ENCODE assay signal across 13 cellular contexts in the genomic region with DNA sequence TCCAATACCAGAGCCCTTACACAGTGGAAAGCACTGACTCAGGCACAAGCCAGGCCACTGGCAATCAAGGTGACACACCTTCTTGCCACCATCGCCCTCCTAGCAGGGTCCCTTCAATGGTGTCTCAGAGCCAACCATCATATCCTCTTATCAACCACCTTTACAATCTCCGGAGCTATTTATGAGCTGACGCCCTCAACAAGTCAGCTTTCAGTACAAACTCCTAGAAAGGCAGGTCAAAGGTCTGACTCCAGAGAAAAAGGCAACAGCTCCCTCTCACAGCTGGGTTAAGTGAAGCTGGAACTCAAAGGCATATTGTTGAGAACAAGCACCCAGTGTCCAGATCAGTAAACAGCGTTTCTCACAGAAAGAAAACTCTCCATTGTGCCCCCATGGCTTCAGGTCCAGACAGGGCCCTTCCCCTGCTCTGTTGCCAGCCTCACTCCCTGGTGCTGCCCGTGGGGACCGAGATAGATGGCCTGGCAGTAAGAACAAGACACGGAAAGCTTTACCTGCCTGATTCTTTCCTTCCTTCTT. TPM values are rescaled to one million over a fixed set of nuclear protein-coding genes. Genes with fewer than 3 reads are reported as not detected.
A peak's percentile ranks its signal among the peaks of the same experiment; 100 is the strongest.
DNase-seq lines count a peak whose midpoint lies in the region; ATAC-seq and TF ChIP-seq lines count a peak whose summit lies in the region.
"Had no signal": no experiment of that assay in that cellular context is flagged by ENCODE, and none has a peak within 500 bp of the region (broad histone marks: within the 10 kb centered on the region; RNA-seq: fewer than 3 reads in every experiment).

No MANE protein-coding gene starts in this region.

- H3K27ac Mint-ChIP-seq in CD8-positive, alpha-beta T cell: peak overlapping the region; percentile 62
- peak overlapping the region; percentile 74 for H3K27ac Mint-ChIP-seq in endothelial cell (ENCODE audit: unreplicated experiment)

- H3K9me3 Mint-ChIP-seq in CD8-positive, alpha-beta T cell: no peaks in the 10 kb centered on the region
- H3K9me3 Mint-ChIP-seq in endothelial cell (ENCODE audit: unreplicated experiment): no peaks in the 10 kb centered on the region

- intact Hi-C loops in CD8-positive, alpha-beta T cell (cut with DNase I, micrococcal nuclease): no loop called here
- intact Hi-C loops in right cardiac atrium (cut with DNase I): no loop called here

- no peak overlapping the region for H3K27ac ChIP-seq in CD8-positive, alpha-beta T cell (ENCODE audit: low read depth, low read length)
- no peak overlapping the region for H3K27ac ChIP-seq in right cardiac atrium (ENCODE audit: low read length)
- H3K27ac ChIP-seq: foreskin keratinocyte, left ventricle myocardium inferior had no signal

- peaks cover 26% of the 10 kb centered on the region for H3K36me3 ChIP-seq in CD8-positive, alpha-beta T cell (ENCODE audit: insufficient read depth, low read length)
- H3K36me3 ChIP-seq in Loucy (ENCODE audit: insufficient read depth, low read length): peaks cover 39% of the 10 kb centered on the region; the same call in 1 of the 2 replicates

- H3K27me3 ChIP-seq in CD8-positive, alpha-beta T cell (ENCODE audit: insufficient read depth, low read length): no peaks in the 10 kb centered on the region
- no peaks in the 10 kb centered on the region for H3K27me3 ChIP-seq in Loucy (ENCODE audit: insufficient read depth, low read length, poor library complexity, severe bottlenecking)
- no peaks in the 10 kb centered on the region for H3K27me3 ChIP-seq in right cardiac atrium (ENCODE audit: control insufficient read depth, insufficient read depth)
- H3K27me3 ChIP-seq: foreskin keratinocyte had no signal

- no peaks in the 10 kb centered on the region for H3F3A ChIP-seq in Loucy (ENCODE audit: low read depth)

- H3K9ac ChIP-seq in Loucy (ENCODE audit: low read depth, low read length, poor library complexity, severe bottlenecking): peak overlapping the region; percentile 97

- H3K79me2 ChIP-seq in Loucy (ENCODE audit: insufficient read depth, low read length): peaks cover 53% of the 10 kb centered on the region

- H3K36me3 Mint-ChIP-seq in CD8-positive, alpha-beta T cell: peaks cover 55% of the 10 kb centered on the region
- peaks cover 48% of the 10 kb centered on the region for H3K36me3 Mint-ChIP-seq in endothelial cell (ENCODE audit: low read depth, unreplicated experiment)

- CTCF ChIA-PET in CD8-positive, alpha-beta T cell (lab: Charles Lee): interaction anchor here (0.6 kb wide), 1 partner anchor 55 kb away, joined by 3 read pairs; no protein-coding TSS in a partner anchor

- H3K4me1 ChIP-seq in CD8-positive, alpha-beta T cell (ENCODE audit: insufficient read depth, low read length): peaks cover 17% of the 10 kb centered on the region
- H3K4me1 ChIP-seq in Loucy (ENCODE audit: insufficient read depth, low read length, poor library complexity, severe bottlenecking): peaks cover 16% of the 10 kb centered on the region
- peaks cover 3% of the 10 kb centered on the region for H3K4me1 ChIP-seq in right cardiac atrium (ENCODE audit: control insufficient read depth, insufficient read depth, low read length)
- H3K4me1 ChIP-seq: foreskin keratinocyte had no signal

- H2AFZ ChIP-seq in Loucy (ENCODE audit: low read length): no peak overlapping the region

- POLR2A ChIA-PET in CD8-positive, alpha-beta T cell (lab: Charles Lee): no interaction called here

- ATAC-seq in CD8-positive, alpha-beta T cell: no peak
- ATAC-seq in GM21737 (IDR thresholded peaks at IDR 0.05; ENCODE audit: unreplicated experiment) (no peak), right cardiac atrium (no peak), GM18870 (IDR thresholded peaks at IDR 0.05; ENCODE audit: unreplicated experiment) (no peak)
- ATAC-seq: foreskin keratinocyte had no signal

- DNase-seq in CD8-positive, alpha-beta T cell: no peak
- DNase-seq in endothelial cell (ENCODE audit: low spot score) (no peak), nucleus accumbens (lab: John Stamatoyannopoulos, UW) (peak in 40 of 56 donors; percentile 2 to 80 (median 46)), GF-D8 (lab: John Stamatoyannopoulos, UW) (no peak), right cardiac atrium (no peak)
- DNase-seq: activated effector memory CD4-positive, alpha-beta T cell treated with Interleukin-2 at 50 U/mL for 16 hours; cortex of kidney; foreskin keratinocyte; left ventricle myocardium inferior; NCI-H446 treated with DMSO at 0.1 percent for 48 hours had no signal

- H3K4me2 ChIP-seq in Loucy (ENCODE audit: low read depth, low read length, poor library complexity, severe bottlenecking): peak overlapping the region; percentile 82

- H3K9me3 ChIP-seq in CD8-positive, alpha-beta T cell (ENCODE audit: low read length): no peaks in the 10 kb centered on the region
- H3K9me3 ChIP-seq in Loucy (ENCODE audit: insufficient read depth, low read depth, low read length): no peaks in the 10 kb centered on the region
- H3K9me3 ChIP-seq in right cardiac atrium (ENCODE audit: control insufficient read depth, low read length): no peaks in the 10 kb centered on the region
- H3K9me3 ChIP-seq: left ventricle myocardium inferior had no signal

- no peaks in the 10 kb centered on the region for H3K27me3 Mint-ChIP-seq in CD8-positive, alpha-beta T cell (ENCODE audit: low read depth)
- H3K27me3 Mint-ChIP-seq in endothelial cell (ENCODE audit: unreplicated experiment): peaks cover 32% of the 10 kb centered on the region

- H4K20me1 ChIP-seq in Loucy (ENCODE audit: insufficient read depth, low read length, poor library complexity, severe bottlenecking): peaks cover 44% of the 10 kb centered on the region

- H3K4me3 ChIP-seq in CD8-positive, alpha-beta T cell (ENCODE audit: low read depth, low read length): no peak overlapping the region
- H3K4me3 ChIP-seq in Loucy (ENCODE audit: low read length, poor library complexity, severe bottlenecking) (peak overlapping the region; percentile 95), right cardiac atrium (ENCODE audit: low read length) (no peak overlapping the region)

- peaks cover 38% of the 10 kb centered on the region for H3K4me1 Mint-ChIP-seq in CD8-positive, alpha-beta T cell (ENCODE audit: low read depth)
- peaks cover 22% of the 10 kb centered on the region for H3K4me1 Mint-ChIP-seq in endothelial cell (ENCODE audit: unreplicated experiment)

- H3K9me2 ChIP-seq in Loucy (replicated peaks; ENCODE audit: low read depth, low read length): no peaks in the 10 kb centered on the region

- WGBS in right cardiac atrium: 65% methylated on average over 7 of the region's 7 CpGs

- no peak for TF ChIP-seq CTCF in CD8-positive, alpha-beta T cell (IDR thresholded peaks at IDR 0.05)
- no peak for TF ChIP-seq CTCF in Loucy (conservative IDR thresholded peaks at IDR 0.05; ENCODE audit: low read length)
- TF ChIP-seq CTCF in endothelial cell (IDR thresholded peaks at IDR 0.05; ENCODE audit: unreplicated experiment): no peak

- peak overlapping the region; percentile 26 for H3K4me3 Mint-ChIP-seq in CD8-positive, alpha-beta T cell
- peak overlapping the region; percentile 87 for H3K4me3 Mint-ChIP-seq in endothelial cell (ENCODE audit: unreplicated experiment)

RNA-seq across cellular contexts. Expression of a gene that starts 2.4 kb away (rescaled TPM):
- total RNA-seq in CD8-positive, alpha-beta T cell: 10 to 100 TPM; 34.9 to 35.6 TPM
- total RNA-seq in endothelial cell (ENCODE audit: unreplicated experiment) (47.7 TPM), right cardiac atrium (10 to 100 TPM; 17.8 to 18.2 (median 18.0) TPM)
- 12.1 TPM for polyA plus RNA-seq in right cardiac atrium

RNA-seq across cellular contexts. Expression of a gene that starts 9.7 kb away (rescaled TPM):
- total RNA-seq in CD8-positive, alpha-beta T cell: 10 to 100 TPM; 73.2 to 77.8 TPM
- total RNA-seq in endothelial cell (ENCODE audit: unreplicated experiment) (82.4 TPM), right cardiac atrium (100 to 1,000 TPM; 112 to 126 (median 117) TPM)
- polyA plus RNA-seq in right cardiac atrium: 131 TPM

RNA-seq across cellular contexts. Expression of a gene that starts 22.1 kb away (rescaled TPM):
- total RNA-seq in CD8-positive, alpha-beta T cell: 10 to 100 TPM; 63.7 to 64.6 TPM
- 119 TPM for total RNA-seq in endothelial cell (ENCODE audit: unreplicated experiment)
- total RNA-seq in right cardiac atrium: 10 to 100 TPM; 14.2 to 26.9 (median 21.6) TPM
- polyA plus RNA-seq in right cardiac atrium: 16.7 TPM

RNA-seq across cellular contexts. Expression of a gene that starts 22.4 kb away (rescaled TPM):
- 1 to 10 TPM; 2.8 to 3.9 TPM for total RNA-seq in CD8-positive, alpha-beta T cell
- total RNA-seq in endothelial cell (ENCODE audit: unreplicated experiment) (17.8 TPM), right cardiac atrium (10 to 100 TPM; 10.1 to 15.4 (median 14.0) TPM)
- 10.7 TPM for polyA plus RNA-seq in right cardiac atrium

RNA-seq across cellular contexts. Expression of a gene that starts 29.5 kb away (rescaled TPM):
- 1 to 10 TPM; 4.8 to 5.7 TPM for total RNA-seq in CD8-positive, alpha-beta T cell
- total RNA-seq in endothelial cell (ENCODE audit: unreplicated experiment) (18.5 TPM), right cardiac atrium (1 to 10 TPM; 7.1 to 8.6 (median 7.7) TPM)
- polyA plus RNA-seq in right cardiac atrium: 6.2 TPM

Comparison
In these comparisons a context has a peak if more than half of its experiments do, and no peak if none do; other contexts are left out.
1. DNase-seq: peak in nucleus accumbens (40 of 56); none in CD8-positive, alpha-beta T cell (0 of 7), endothelial cell (single experiment), GF-D8 (single experiment) and right cardiac atrium (0 of 3).